In the genomic region with DNA sequence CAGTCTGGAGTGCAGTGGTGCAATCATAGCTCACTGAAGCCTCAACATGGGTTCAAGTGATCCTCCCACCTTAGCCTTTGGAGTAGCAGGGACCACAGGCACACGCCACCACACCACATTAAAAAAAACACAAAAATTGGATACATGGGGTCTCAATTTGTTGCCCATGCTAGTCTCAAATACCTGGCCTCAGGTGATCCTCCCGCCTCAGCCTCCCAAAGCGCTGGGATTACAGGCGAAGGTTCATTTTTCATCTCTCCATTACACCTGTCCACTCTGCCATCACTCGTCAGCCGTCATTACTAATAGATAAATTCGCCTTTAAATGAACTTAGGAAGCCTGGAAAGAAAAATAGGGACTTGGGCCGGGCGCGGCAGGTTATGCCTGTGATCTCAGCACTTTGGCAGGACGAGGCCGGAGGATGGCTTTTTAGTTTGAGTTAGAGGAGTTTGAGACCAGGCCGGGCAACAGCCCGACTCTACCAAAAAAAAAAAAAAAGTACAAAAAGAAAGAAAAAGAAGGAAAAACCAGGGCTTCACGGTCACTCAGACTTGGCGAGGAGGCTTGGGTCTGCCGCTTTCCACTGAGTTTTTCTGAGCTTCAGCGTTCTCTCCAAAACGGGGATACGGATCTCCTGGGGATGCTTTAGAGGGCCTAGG, we compare ENCODE assay signal across 8 cellular contexts. TPM values are rescaled to one million over a fixed set of nuclear protein-coding genes. Genes with fewer than 3 reads are reported as not detected.
DNase-seq lines count a peak whose midpoint lies in the region; ATAC-seq lines count a peak whose summit lies in the region.

No MANE protein-coding gene starts in this region.

- no peak for ATAC-seq in activated CD8-positive, alpha-beta memory T cell treated with anti-CD3 and anti-CD28 coated beads, Interleukin-2, amount 10 ng/mL, durations not matched to agents 7 days and 5 days
- no peak for ATAC-seq in GM19463 (IDR thresholded peaks at IDR 0.05; ENCODE audit: unreplicated experiment)

- H3K4me1 Mint-ChIP-seq in activated CD8-positive, alpha-beta memory T cell treated with anti-CD3 and anti-CD28 coated beads, Interleukin-2, amount 10 ng/mL, durations not matched to agents 7 days and 5 days = peaks cover 51% of the 10 kb centered on the region

- peaks cover 25% of the 10 kb centered on the region for H3K36me3 Mint-ChIP-seq in activated CD8-positive, alpha-beta memory T cell treated with anti-CD3 and anti-CD28 coated beads, Interleukin-2, amount 10 ng/mL, durations not matched to agents 7 days and 5 days

- peak overlapping the region; percentile 99 for H3K27ac Mint-ChIP-seq in activated CD8-positive, alpha-beta memory T cell treated with anti-CD3 and anti-CD28 coated beads, Interleukin-2, amount 10 ng/mL, durations not matched to agents 7 days and 5 days

- H3K9me3 Mint-ChIP-seq in activated CD8-positive, alpha-beta memory T cell treated with anti-CD3 and anti-CD28 coated beads, Interleukin-2, amount 10 ng/mL, durations not matched to agents 7 days and 5 days (ENCODE audit: low read depth) = no peaks in the 10 kb centered on the region

- H3K27ac ChIP-seq in angular gyrus (ENCODE audit: low read depth, low read length) (peak overlapping the region; percentile 94), substantia nigra (ENCODE audit: low read depth, low read length, poor library complexity, severe bottlenecking) (peak overlapping the region; percentile 80)

- peak overlapping the region; percentile 100 for H3K4me3 Mint-ChIP-seq in activated CD8-positive, alpha-beta memory T cell treated with anti-CD3 and anti-CD28 coated beads, Interleukin-2, amount 10 ng/mL, durations not matched to agents 7 days and 5 days

- no peak for DNase-seq in activated CD8-positive, alpha-beta memory T cell treated with anti-CD3 and anti-CD28 coated beads, Interleukin-2, amount 10 ng/mL, durations not matched to agents 7 days and 5 days
- DNase-seq in activated CD8-positive, alpha-beta memory T cell treated with anti-CD3 and anti-CD28 coated beads, Interleukin-2, amount 50 U/mL, for 48 hours = no peak
- peak; percentile 27 for DNase-seq in iris pigment epithelial cell (ENCODE audit: low read depth)
- DNase-seq in substantia nigra (lab: John Stamatoyannopoulos, UW) = peak in 2 of 49 donors; percentile 27 to 31
- no peak for DNase-seq in T-helper 9 cell
- DNase-seq in activated gamma-delta T cell treated with Interleukin-2 at 50 U/mL for 16 hours = no peak

- CTCF ChIA-PET in activated CD8-positive, alpha-beta memory T cell treated with anti-CD3 and anti-CD28 coated beads, Interleukin-2, amount 10 ng/mL, durations not matched to agents 7 days and 5 days (lab: Charles Lee) = interaction anchor here (0.6 to 3.4 kb wide), 9 partner anchors 9 to 1042 kb away, joined by 3 to 18 read pairs (median 5); partner anchors contain the start of genes EID2B, FAM98C and RPS16

- H3K27me3 Mint-ChIP-seq in activated CD8-positive, alpha-beta memory T cell treated with anti-CD3 and anti-CD28 coated beads, Interleukin-2, amount 10 ng/mL, durations not matched to agents 7 days and 5 days = no peaks in the 10 kb centered on the region

RNA-seq across cellular contexts. Expression of gene SUPT5H, which starts 0.7 kb away (rescaled TPM):
- total RNA-seq in activated CD8-positive, alpha-beta memory T cell treated with anti-CD3 and anti-CD28 coated beads, Interleukin-2, amount 10 ng/mL, durations not matched to agents 7 days and 5 days = 100 to 1,000 TPM; 144 to 181 TPM

RNA-seq across cellular contexts. Expression of gene RPS16, which starts 9.0 kb away (rescaled TPM):
- 1,000 to 10,000 TPM; 1,815 to 2,117 TPM for total RNA-seq in activated CD8-positive, alpha-beta memory T cell treated with anti-CD3 and anti-CD28 coated beads, Interleukin-2, amount 10 ng/mL, durations not matched to agents 7 days and 5 days

RNA-seq across cellular contexts. Expression of gene PLEKHG2, which starts 32.3 kb away (rescaled TPM):
- total RNA-seq in activated CD8-positive, alpha-beta memory T cell treated with anti-CD3 and anti-CD28 coated beads, Interleukin-2, amount 10 ng/mL, durations not matched to agents 7 days and 5 days = 10 to 100 TPM; 57.9 to 73.9 TPM

RNA-seq across cellular contexts. Expression of gene TIMM50, which starts 35.9 kb away (rescaled TPM):
- total RNA-seq in activated CD8-positive, alpha-beta memory T cell treated with anti-CD3 and anti-CD28 coated beads, Interleukin-2, amount 10 ng/mL, durations not matched to agents 7 days and 5 days = 10 to 100 TPM; 59.6 to 83.9 TPM

RNA-seq across cellular contexts. Expression of gene ZFP36, which starts 38.1 kb away (rescaled TPM):
- 100 to 1,000 TPM in 1 of 2 experiments, 10 to 100 TPM in 1; 45.1 to 107 TPM for total RNA-seq in activated CD8-positive, alpha-beta memory T cell treated with anti-CD3 and anti-CD28 coated beads, Interleukin-2, amount 10 ng/mL, durations not matched to agents 7 days and 5 days
